Comparison of ENCODE assay signal across 30 cellular contexts in genomic region chr2:113002677-113003076, GRCh38. TPM values are rescaled to one million over a fixed set of nuclear protein-coding genes. Genes with fewer than 3 reads are reported as not detected.
DNase-seq lines count a peak whose midpoint lies in the region; ATAC-seq, FAIRE-seq and TF ChIP-seq lines count a peak whose summit lies in the region.
"Had no signal": no experiment of that assay in that cellular context is flagged by ENCODE, and none has a peak within 500 bp of the region (broad histone marks: within the 10 kb centered on the region; RNA-seq: fewer than 3 reads in every experiment).

No MANE protein-coding gene starts in this region.

- no peak for FAIRE-seq in A549 (lab: Jason Lieb, UNC)
- FAIRE-seq in K562 (lab: Jason Lieb, UNC): no peak
- FAIRE-seq: GM12878, GM12892, GM18507 had no signal

- H3K36me3 Mint-ChIP-seq in activated CD4-positive, alpha-beta T cell treated with anti-CD3 and anti-CD28 coated beads, Interleukin-2, amount 10 ng/mL, durations not matched to agents 24 days and 14 days (ENCODE audit: low read depth): peaks cover 13% of the 10 kb centered on the region
- H3K36me3 Mint-ChIP-seq: CD14-positive monocyte had no signal

- peaks cover 2% of the 10 kb centered on the region for H3K27me3 Mint-ChIP-seq in activated CD4-positive, alpha-beta T cell treated with anti-CD3 and anti-CD28 coated beads, Interleukin-2, amount 10 ng/mL, durations not matched to agents 24 days and 14 days

- H3K4me3 Mint-ChIP-seq in activated CD4-positive, alpha-beta T cell treated with anti-CD3 and anti-CD28 coated beads, Interleukin-2, amount 10 ng/mL, durations not matched to agents 24 days and 14 days: no peak overlapping the region
- H3K4me3 Mint-ChIP-seq: CD14-positive monocyte; CD4-positive, alpha-beta memory T cell; CD4-positive, CD25-positive, alpha-beta regulatory T cell; CD8-positive, alpha-beta memory T cell had no signal

- TF ChIP-seq POLR2A in A549 (IDR thresholded peaks at IDR 0.05; ENCODE audit: low read length): no peak
- no peak for TF ChIP-seq POLR2A in K562 (conservative IDR thresholded peaks at IDR 0.05)

- H4K20me1 ChIP-seq in K562 (replicated peaks; ENCODE audit: control insufficient read depth, insufficient read depth, low read length): no peaks in the 10 kb centered on the region
- H4K20me1 ChIP-seq: BLaER1 had no signal

- H3K9me3 ChIP-seq in A549 (peaks cover 33% of the 10 kb centered on the region), K562 (replicated peaks; ENCODE audit: control insufficient read depth, insufficient read depth, low read depth, low read length) (peaks cover 10% of the 10 kb centered on the region)
- H3K9me3 ChIP-seq: BE2C had no signal

- in situ Hi-C loops in K562 (cut with MboI): no loop called here

- no TSS peak for BruUV-seq in K562 (replicated peaks; lab: Mats Ljungman, UMichigan)

- H3K36me3 ChIP-seq in K562 (ENCODE audit: control insufficient read depth, insufficient read depth, low read length): no peaks in the 10 kb centered on the region
- H3K36me3 ChIP-seq: BE2C, BLaER1 had no signal

- ATAC-seq in A549: no peak
- ATAC-seq in K562: no peak
- ATAC-seq: GM12878 had no signal

- WGBS in A549 (ENCODE audit: missing lambda C conversion rate): 17% methylated on average over 2 of the region's 2 CpGs
- WGBS in K562 (ENCODE audit: insufficient coverage, low coverage, missing lambda C conversion rate): 7% methylated on average over 2 of the region's 2 CpGs

- intact Hi-C loops in activated CD4-positive, alpha-beta T cell treated with anti-CD3 and anti-CD28 coated beads, Interleukin-2, amount 10 ng/mL, durations not matched to agents 24 days and 14 days (cut with micrococcal nuclease): no loop called here
- intact Hi-C loops in K562 (cut with micrococcal nuclease): no loop called here

- H3K27me3 ChIP-seq in K562 (ENCODE audit: control insufficient read depth in 2 of 2, insufficient read depth in 2 of 2, low read length in 2 of 2): no peaks in the 10 kb centered on the region
- H3K27me3 ChIP-seq: BE2C, BLaER1 had no signal

- no peak overlapping the region for H3K4me3 ChIP-seq in A549
- H3K4me3 ChIP-seq in K562: no peak overlapping the region
- H3K4me3 ChIP-seq: BLaER1, GM12878 had no signal

- H3K9me3 Mint-ChIP-seq in activated CD4-positive, alpha-beta T cell treated with anti-CD3 and anti-CD28 coated beads, Interleukin-2, amount 10 ng/mL, durations not matched to agents 24 days and 14 days: peaks cover 31% of the 10 kb centered on the region

- H3K79me2 ChIP-seq in K562 (ENCODE audit: control insufficient read depth, insufficient read depth, low read length): no peaks in the 10 kb centered on the region

- CTCF ChIA-PET in A549 (lab: Yijun Ruan, JAX): no interaction called here
- CTCF ChIA-PET in K562 (lab: Yijun Ruan, JAX; ENCODE audit: low intra/inter-chr PET ratio): no interaction called here

- no peaks in the 10 kb centered on the region for H3K4me1 ChIP-seq in A549
- no peaks in the 10 kb centered on the region for H3K4me1 ChIP-seq in K562 (replicated peaks in 1 of 2; ENCODE audit: control insufficient read depth in 2 of 2, insufficient read depth in 2 of 2, low read length in 2 of 2)
- H3K4me1 ChIP-seq: BE2C, BLaER1 had no signal

- H2AFZ ChIP-seq in K562 (ENCODE audit: low read depth, low read length): no peak overlapping the region

- peaks cover under 1% of the 10 kb centered on the region for H3K4me1 Mint-ChIP-seq in activated CD4-positive, alpha-beta T cell treated with anti-CD3 and anti-CD28 coated beads, Interleukin-2, amount 10 ng/mL, durations not matched to agents 24 days and 14 days
- H3K4me1 Mint-ChIP-seq: CD14-positive monocyte had no signal

- TF ChIP-seq CTCF in A549 (IDR thresholded peaks at IDR 0.05): no peak
- TF ChIP-seq CTCF in K562 (IDR thresholded peaks at IDR 0.05 in 2 of 3, conservative IDR thresholded peaks at IDR 0.05 in 1 of 3; ENCODE audit: insufficient read depth in 2 of 3, low read depth in 1 of 3, low read length in 3 of 3): no peak

- H3K4me2 ChIP-seq in A549 (no peak overlapping the region), K562 (ENCODE audit: insufficient read depth, low read length) (no peak overlapping the region)
- H3K4me2 ChIP-seq: BLaER1 had no signal

- H3K9me1 ChIP-seq in K562 (ENCODE audit: control insufficient read depth, insufficient read depth, low read length): no peaks in the 10 kb centered on the region

- peak; percentile 41 for DNase-seq in activated CD4-positive, alpha-beta T cell treated with anti-CD3 and anti-CD28 coated beads, Interleukin-2, amount 10 ng/mL, durations not matched to agents 24 days and 14 days
- DNase-seq in activated CD4-positive, alpha-beta T cell treated with anti-CD3 and anti-CD28 coated beads, Interleukin-2, amount 50 U/mL, for 48 hours: no peak
- DNase-seq in A549 (ENCODE audit: low read depth in 1 of 2, low spot score in 1 of 2) (no peak), K562 (ENCODE audit: extremely low read depth in 1 of 4, low spot score in 3 of 4) (no peak), T-helper 2 cell (no peak)
- DNase-seq: ACHN; BE2C; C1 segment of cervical spinal cord; CD4-positive, alpha-beta memory T cell; CD4-positive, CD25-positive, alpha-beta regulatory T cell; CD8-positive, alpha-beta memory T cell; COR-L47; DMS 273 treated with DMSO at 0.1 percent for 48 hours; DMS153; DMS53; DMS79; DND-41; EL; GDM1 had no signal

- no peak for TF ChIP-seq RAD21 in A549 (conservative IDR thresholded peaks at IDR 0.05 in 1 of 2, IDR thresholded peaks at IDR 0.05 in 1 of 2)
- TF ChIP-seq RAD21 in K562 (CRISPR knock-in tag; conservative IDR thresholded peaks at IDR 0.05 in 1 of 2, IDR thresholded peaks at IDR 0.05 in 1 of 2): no peak

- TF ChIP-seq EP300 in A549 (IDR thresholded peaks at IDR 0.05) (no peak), K562 (IDR thresholded peaks at IDR 0.05; ENCODE audit: low read length) (no peak)

- H3K9ac ChIP-seq in K562 (ENCODE audit: insufficient read depth in 1 of 2, low read depth in 2 of 2, low read length in 2 of 2): no peak overlapping the region
- H3K9ac ChIP-seq: BLaER1 had no signal

- H3K27ac ChIP-seq in A549 (no peak overlapping the region), K562 (ENCODE audit: extremely low read depth, low read depth, low read length) (no peak overlapping the region)
- H3K27ac ChIP-seq: 22Rv1, BLaER1 had no signal

- H3K27ac Mint-ChIP-seq in activated CD4-positive, alpha-beta T cell treated with anti-CD3 and anti-CD28 coated beads, Interleukin-2, amount 10 ng/mL, durations not matched to agents 24 days and 14 days: no peak overlapping the region
- H3K27ac Mint-ChIP-seq: CD14-positive monocyte; CD4-positive, alpha-beta memory T cell; CD8-positive, alpha-beta memory T cell had no signal

- POLR2A ChIA-PET in A549 (lab: Yijun Ruan, JAX): no interaction called here
- POLR2A ChIA-PET in K562 (lab: Yijun Ruan, JAX): interaction anchor here (0.7 kb wide), 1 partner anchor 16 kb away, joined by 3 read pairs; no protein-coding TSS in a partner anchor

RNA-seq across cellular contexts. Expression of gene IL36A, which starts 2.6 kb away (rescaled TPM):
- total RNA-seq in activated CD4-positive, alpha-beta T cell treated with anti-CD3 and anti-CD28 coated beads, Interleukin-2, amount 10 ng/mL, durations not matched to agents 24 days and 14 days: 0.23 TPM in 1 of 2 replicates, not detected in the other
- polyA plus RNA-seq in A549 (2011; rRNA removed): not detected in 2 replicates
- polyA plus RNA-seq in A549 (2012; cell fraction: cytosol; rRNA removed): not detected in 2 replicates
- not detected in 2 replicates for polyA plus RNA-seq in A549 (2012; cell fraction: nucleus; rRNA removed)
- polyA plus RNA-seq in A549 (2017; fragmentation: RNase III; extraction: RNeasy Plus Mini Kit Qiagen cat#74134 plus additional on column Dnase treatment): not detected in 3 replicates
- polyA minus RNA-seq in A549 (2011; rRNA and poly(A)+ RNA removed): not detected in 2 replicates
- not detected in 2 replicates for total RNA-seq in K562 (2011; cell fraction: chromatin; rRNA removed; ENCODE audit: low replicate concordance)
- total RNA-seq in K562 (2011; cell fraction: nucleolus; rRNA removed): not detected in 2 replicates
- not detected in 2 replicates for total RNA-seq in K562 (2011; cell fraction: nucleoplasm; rRNA removed)
- total RNA-seq in K562 (2014; rRNA removed): not detected in 2 replicates
- total RNA-seq in K562 (2014; rRNA removed; fragmentation: Illumina TruSeq; extraction: Trizol): not detected in 2 replicates
- total RNA-seq in K562 (2015; rRNA removed; fragmentation: Illumina TruSeq; extraction: Trizol): not detected in 2 replicates
- total RNA-seq in K562 (2021): not detected in 2 replicates
- not detected in 2 replicates for polyA plus RNA-seq in K562 (2011; rRNA removed)
- polyA plus RNA-seq in K562 (2011; cell fraction: cytosol; rRNA removed): not detected in 2 replicates
- polyA plus RNA-seq in K562 (2011; cell fraction: nucleus; rRNA removed): not detected in 2 replicates
- polyA plus RNA-seq in K562 (2012): not detected in 2 replicates
- polyA plus RNA-seq in K562 (2014; fragmentation: Illumina TruSeq; extraction: Trizol): not detected in 2 replicates
- polyA plus RNA-seq in K562 (2014; fragmentation: Nextera tagmentation; extraction: Ambion mirVana): not detected
- not detected in 2 replicates for polyA plus RNA-seq in K562 (2014; rRNA removed)
- polyA minus RNA-seq in K562 (2011; rRNA and poly(A)+ RNA removed): not detected in 2 replicates
- polyA minus RNA-seq in K562 (2011; cell fraction: cytosol; rRNA and poly(A)+ RNA removed): not detected in 2 replicates
- polyA minus RNA-seq in K562 (2011; cell fraction: nucleus; rRNA and poly(A)+ RNA removed): not detected in 2 replicates
- total RNA-seq: A172; A673; CD4-positive, alpha-beta memory T cell; CD4-positive, CD25-positive, alpha-beta regulatory T cell; CD8-positive, alpha-beta memory T cell; Daoy; G401; GM12878 had no signal
- polyA plus RNA-seq: AG04450; CD14-positive monocyte; CD8-positive, alpha-beta memory T cell; GM12878 had no signal

RNA-seq across cellular contexts. Expression of gene IL36G, which starts 24.9 kb away (rescaled TPM):
- total RNA-seq in activated CD4-positive, alpha-beta T cell treated with anti-CD3 and anti-CD28 coated beads, Interleukin-2, amount 10 ng/mL, durations not matched to agents 24 days and 14 days: not detected in 2 replicates
- polyA plus RNA-seq in A549 (2011; rRNA removed) (0.13 and 0.16 TPM in 2 replicates), A549 (2017; fragmentation: RNase III; extraction: RNeasy Plus Mini Kit Qiagen cat#74134 plus additional on column Dnase treatment) (not detected in 3 replicates), K562 (2011; rRNA removed) (not detected in 2 replicates), K562 (2014; fragmentation: Illumina TruSeq; extraction: Trizol) (not detected in 2 replicates), K562 (2014; fragmentation: Nextera tagmentation; extraction: Ambion mirVana) (not detected), K562 (2014; rRNA removed) (not detected in 2 replicates)
- not detected in 2 replicates for polyA plus RNA-seq in A549 (2012; cell fraction: cytosol; rRNA removed)
- 0.07 TPM in 1 of 2 replicates, not detected in the other for polyA plus RNA-seq in A549 (2012; cell fraction: nucleus; rRNA removed)
- polyA minus RNA-seq in A549 (2011; rRNA and poly(A)+ RNA removed): not detected in 2 replicates
- not detected in 2 replicates for total RNA-seq in K562 (2011; cell fraction: chromatin; rRNA removed; ENCODE audit: low replicate concordance)
- total RNA-seq in K562 (2011; cell fraction: nucleolus; rRNA removed): not detected in 2 replicates
- not detected in 2 replicates for total RNA-seq in K562 (2011; cell fraction: nucleoplasm; rRNA removed)
- total RNA-seq in K562 (2014; rRNA removed) (not detected in 2 replicates), K562 (2014; rRNA removed; fragmentation: Illumina TruSeq; extraction: Trizol) (not detected in 2 replicates), K562 (2015; rRNA removed; fragmentation: Illumina TruSeq; extraction: Trizol) (not detected in 2 replicates), K562 (2021) (not detected in 2 replicates)
- polyA plus RNA-seq in K562 (2011; cell fraction: cytosol; rRNA removed): not detected in 2 replicates
- polyA plus RNA-seq in K562 (2011; cell fraction: nucleus; rRNA removed): 0.46 TPM in 1 of 2 replicates, not detected in the other
- 0.10 TPM in 1 of 2 replicates, not detected in the other for polyA plus RNA-seq in K562 (2012)
- polyA minus RNA-seq in K562 (2011; rRNA and poly(A)+ RNA removed): not detected in 2 replicates
- polyA minus RNA-seq in K562 (2011; cell fraction: cytosol; rRNA and poly(A)+ RNA removed): not detected in 2 replicates
- polyA minus RNA-seq in K562 (2011; cell fraction: nucleus; rRNA and poly(A)+ RNA removed): not detected in 2 replicates
- total RNA-seq: A172; A673; CD4-positive, alpha-beta memory T cell; CD4-positive, CD25-positive, alpha-beta regulatory T cell; CD8-positive, alpha-beta memory T cell; G401; GM12878 had no signal
- polyA plus RNA-seq: AG04450; CD14-positive monocyte; CD4-positive, alpha-beta memory T cell; CD4-positive, CD25-positive, alpha-beta regulatory T cell; CD8-positive, alpha-beta memory T cell had no signal

RNA-seq across cellular contexts. Expression of gene IL36B, which starts 50.0 kb away (rescaled TPM):
- total RNA-seq in activated CD4-positive, alpha-beta T cell treated with anti-CD3 and anti-CD28 coated beads, Interleukin-2, amount 10 ng/mL, durations not matched to agents 24 days and 14 days: not detected in 2 replicates
- polyA plus RNA-seq in A549 (2011; rRNA removed) (not detected in 2 replicates), A549 (2017; fragmentation: RNase III; extraction: RNeasy Plus Mini Kit Qiagen cat#74134 plus additional on column Dnase treatment) (not detected in 3 replicates), K562 (2011; rRNA removed) (not detected in 2 replicates), K562 (2014; fragmentation: Illumina TruSeq; extraction: Trizol) (not detected in 2 replicates), K562 (2014; fragmentation: Nextera tagmentation; extraction: Ambion mirVana) (not detected), K562 (2014; rRNA removed) (not detected in 2 replicates)
- not detected in 2 replicates for polyA plus RNA-seq in A549 (2012; cell fraction: cytosol; rRNA removed)
- not detected in 2 replicates for polyA plus RNA-seq in A549 (2012; cell fraction: nucleus; rRNA removed)
- polyA minus RNA-seq in A549 (2011; rRNA and poly(A)+ RNA removed): not detected in 2 replicates
- not detected in 2 replicates for total RNA-seq in K562 (2011; cell fraction: chromatin; rRNA removed; ENCODE audit: low replicate concordance)
- total RNA-seq in K562 (2011; cell fraction: nucleolus; rRNA removed): not detected in 2 replicates
- not detected in 2 replicates for total RNA-seq in K562 (2011; cell fraction: nucleoplasm; rRNA removed)
- total RNA-seq in K562 (2014; rRNA removed) (not detected in 2 replicates), K562 (2014; rRNA removed; fragmentation: Illumina TruSeq; extraction: Trizol) (not detected in 2 replicates), K562 (2015; rRNA removed; fragmentation: Illumina TruSeq; extraction: Trizol) (not detected in 2 replicates), K562 (2021) (not detected in 2 replicates)
- 0.09 TPM in 1 of 2 replicates, not detected in the other for polyA plus RNA-seq in K562 (2011; cell fraction: cytosol; rRNA removed)
- not detected in 2 replicates for polyA plus RNA-seq in K562 (2011; cell fraction: nucleus; rRNA removed)
- not detected in 2 replicates for polyA plus RNA-seq in K562 (2012)
- polyA minus RNA-seq in K562 (2011; rRNA and poly(A)+ RNA removed): not detected in 2 replicates
- polyA minus RNA-seq in K562 (2011; cell fraction: cytosol; rRNA and poly(A)+ RNA removed): not detected in 2 replicates
- not detected in 2 replicates for polyA minus RNA-seq in K562 (2011; cell fraction: nucleus; rRNA and poly(A)+ RNA removed)
- total RNA-seq: A673; CD4-positive, alpha-beta memory T cell; CD4-positive, CD25-positive, alpha-beta regulatory T cell; CD8-positive, alpha-beta memory T cell; Daoy; G401; GM12878 had no signal
- polyA plus RNA-seq: AG04450; CD14-positive monocyte; CD4-positive, alpha-beta memory T cell; CD4-positive, CD25-positive, alpha-beta regulatory T cell; CD8-positive, alpha-beta memory T cell; GM12878 had no signal

RNA-seq across cellular contexts. Expression of gene IL36RN, which starts 56.3 kb away (rescaled TPM):
- total RNA-seq in activated CD4-positive, alpha-beta T cell treated with anti-CD3 and anti-CD28 coated beads, Interleukin-2, amount 10 ng/mL, durations not matched to agents 24 days and 14 days: not detected in 2 replicates
- not detected in 2 replicates for polyA plus RNA-seq in A549 (2011; rRNA removed)
- not detected in 2 replicates for polyA plus RNA-seq in A549 (2012; cell fraction: cytosol; rRNA removed)
- not detected in 2 replicates for polyA plus RNA-seq in A549 (2012; cell fraction: nucleus; rRNA removed)
- not detected in 3 replicates for polyA plus RNA-seq in A549 (2017; fragmentation: RNase III; extraction: RNeasy Plus Mini Kit Qiagen cat#74134 plus additional on column Dnase treatment)
- polyA minus RNA-seq in A549 (2011; rRNA and poly(A)+ RNA removed): not detected in 2 replicates
- not detected in 2 replicates for total RNA-seq in K562 (2011; cell fraction: chromatin; rRNA removed; ENCODE audit: low replicate concordance)
- not detected in 2 replicates for total RNA-seq in K562 (2011; cell fraction: nucleolus; rRNA removed)
- not detected in 2 replicates for total RNA-seq in K562 (2011; cell fraction: nucleoplasm; rRNA removed)
- total RNA-seq in K562 (2014; rRNA removed): not detected in 2 replicates
- total RNA-seq in K562 (2014; rRNA removed; fragmentation: Illumina TruSeq; extraction: Trizol): not detected in 2 replicates
- total RNA-seq in K562 (2015; rRNA removed; fragmentation: Illumina TruSeq; extraction: Trizol): not detected in 2 replicates
- not detected in 2 replicates for total RNA-seq in K562 (2021)
- polyA plus RNA-seq in K562 (2011; rRNA removed): not detected in 2 replicates
- polyA plus RNA-seq in K562 (2011; cell fraction: cytosol; rRNA removed): not detected in 2 replicates
- not detected in 2 replicates for polyA plus RNA-seq in K562 (2011; cell fraction: nucleus; rRNA removed)
- not detected in 2 replicates for polyA plus RNA-seq in K562 (2012)
- polyA plus RNA-seq in K562 (2014; fragmentation: Illumina TruSeq; extraction: Trizol): not detected in 2 replicates
- polyA plus RNA-seq in K562 (2014; fragmentation: Nextera tagmentation; extraction: Ambion mirVana): not detected
- polyA plus RNA-seq in K562 (2014; rRNA removed): not detected in 2 replicates
- polyA minus RNA-seq in K562 (2011; rRNA and poly(A)+ RNA removed): not detected in 2 replicates
- not detected in 2 replicates for polyA minus RNA-seq in K562 (2011; cell fraction: cytosol; rRNA and poly(A)+ RNA removed)
- polyA minus RNA-seq in K562 (2011; cell fraction: nucleus; rRNA and poly(A)+ RNA removed): not detected in 2 replicates
- total RNA-seq: A172; A673; CD4-positive, alpha-beta memory T cell; CD4-positive, CD25-positive, alpha-beta regulatory T cell; CD8-positive, alpha-beta memory T cell; Daoy; G401; GM12878 had no signal
- polyA plus RNA-seq: AG04450; CD14-positive monocyte; CD4-positive, alpha-beta memory T cell; CD4-positive, CD25-positive, alpha-beta regulatory T cell; CD8-positive, alpha-beta memory T cell; GM12878 had no signal
